ENCODE assay signal across 10 cellular contexts in genomic region chrX:40100141-40100536, GRCh38. TPM values are rescaled to one million over a fixed set of nuclear protein-coding genes. Genes with fewer than 3 reads are reported as not detected.
DNase-seq lines count a peak whose midpoint lies in the region; ATAC-seq lines count a peak whose summit lies in the region.
"Had no signal": no experiment of that assay in that cellular context is flagged by ENCODE, and none has a peak within 500 bp of the region (broad histone marks: within the 10 kb centered on the region; RNA-seq: fewer than 3 reads in every experiment).

No MANE protein-coding gene starts in this region.

- peak overlapping the region in 1 of 3 donors; percentile 35 for H3K27ac Mint-ChIP-seq in CD4-positive, CD25-positive, alpha-beta regulatory T cell
- H3K27ac Mint-ChIP-seq in naive B cell = peak overlapping the region in 5 of 6 donors; percentile 89 to 97 (median 96)

- H3K36me3 Mint-ChIP-seq in CD4-positive, CD25-positive, alpha-beta regulatory T cell = no peaks in the 10 kb centered on the region
- H3K36me3 Mint-ChIP-seq in naive B cell = no peaks in the 10 kb centered on the region

- peaks cover 12% of the 10 kb centered on the region for H3K4me1 ChIP-seq in CD4-positive, CD25-positive, alpha-beta regulatory T cell (ENCODE audit: control insufficient read depth, insufficient read depth, low read length, poor library complexity, severe bottlenecking)
- H3K4me1 ChIP-seq in HUES48 (ENCODE audit: control insufficient read depth, insufficient read depth, low read length) = peaks cover 30% of the 10 kb centered on the region
- H3K4me1 ChIP-seq in adipocyte (ENCODE audit: control insufficient read depth, insufficient read depth, low read length) = peaks cover 4% of the 10 kb centered on the region

- no peak overlapping the region for H3K4me3 ChIP-seq in CD4-positive, CD25-positive, alpha-beta regulatory T cell (ENCODE audit: low read depth, low read length)
- H3K4me3 ChIP-seq in HUES48 (ENCODE audit: low read depth, low read length) = peak overlapping the region; percentile 30; the same call in 1 of the 2 replicates
- H3K4me3 ChIP-seq in adipocyte (ENCODE audit: low read length) = no peak overlapping the region
- H3K4me3 ChIP-seq: left lung had no signal

- DNase-seq in CD4-positive, CD25-positive, alpha-beta regulatory T cell = no peak
- DNase-seq in adipocyte (ENCODE audit: low read depth) (peak; percentile 40), naive B cell (no peak), NCI-H1694 (lab: John Stamatoyannopoulos, UW) (no peak), GM19240 (ENCODE audit: insufficient read length, low spot score) (no peak), DMS114 treated with DMSO at 0.1 percent for 48 hours (lab: John Stamatoyannopoulos, UW; ENCODE audit: unreplicated experiment) (no peak), NCI-H526 treated with DMSO at 0.1 percent for 48 hours (lab: John Stamatoyannopoulos, UW) (no peak)

- no peaks in the 10 kb centered on the region for H3K36me3 ChIP-seq in CD4-positive, CD25-positive, alpha-beta regulatory T cell (ENCODE audit: control insufficient read depth, insufficient read depth, low read length)
- H3K36me3 ChIP-seq in HUES48 (ENCODE audit: control insufficient read depth, insufficient read depth, low read length) (no peaks in the 10 kb centered on the region), adipocyte (ENCODE audit: control insufficient read depth, insufficient read depth, low read length, severe bottlenecking) (no peaks in the 10 kb centered on the region)
- H3K36me3 ChIP-seq: left lung had no signal

- ATAC-seq in CD4-positive, CD25-positive, alpha-beta regulatory T cell (ENCODE audit: low read depth in 2 of 2) = no peak
- no peak for ATAC-seq in naive B cell (ENCODE audit: low read depth in 2 of 2)
- ATAC-seq: left lung had no signal

- H3K9ac ChIP-seq in HUES48 (ENCODE audit: low read depth, low read length) (no peak overlapping the region), adipocyte (ENCODE audit: low read length) (no peak overlapping the region)

- no peaks in the 10 kb centered on the region for H3K9me3 ChIP-seq in CD4-positive, CD25-positive, alpha-beta regulatory T cell (ENCODE audit: control insufficient read depth in 2 of 2, low read length in 2 of 2)
- H3K9me3 ChIP-seq in HUES48 (ENCODE audit: control insufficient read depth, insufficient read depth, low read length) = 0 out of 2 replicates have a peak, but pooled peaks cover 5% of the 10 kb centered on the region
- no peaks in the 10 kb centered on the region for H3K9me3 ChIP-seq in adipocyte (ENCODE audit: control insufficient read depth, low read length)
- H3K9me3 ChIP-seq: left lung had no signal

- H3K27ac ChIP-seq in CD4-positive, CD25-positive, alpha-beta regulatory T cell (ENCODE audit: insufficient read depth, low read length, poor library complexity, severe bottlenecking) = no peak overlapping the region
- no peak overlapping the region for H3K27ac ChIP-seq in HUES48 (ENCODE audit: low read depth, low read length)
- H3K27ac ChIP-seq: left lung had no signal

- peaks cover 0 to 2% (median 0%) of the 10 kb centered on the region in 7 donors for H3K9me3 Mint-ChIP-seq in CD4-positive, CD25-positive, alpha-beta regulatory T cell
- H3K9me3 Mint-ChIP-seq in naive B cell = peaks cover 0 to 3% (median 0%) of the 10 kb centered on the region in 7 donors
- H3K9me3 Mint-ChIP-seq: central memory CD8-positive, alpha-beta T cell had no signal

- peaks cover 4% of the 10 kb centered on the region for H3K27me3 Mint-ChIP-seq in CD4-positive, CD25-positive, alpha-beta regulatory T cell
- no peaks in the 10 kb centered on the region for H3K27me3 Mint-ChIP-seq in naive B cell
- H3K27me3 Mint-ChIP-seq: central memory CD8-positive, alpha-beta T cell had no signal

- H3K4me1 Mint-ChIP-seq in CD4-positive, CD25-positive, alpha-beta regulatory T cell = peaks cover 0 to 15% (median 10%) of the 10 kb centered on the region in 4 donors
- peaks cover 8 to 27% (median 13%) of the 10 kb centered on the region in 3 donors for H3K4me1 Mint-ChIP-seq in naive B cell

- H3K4me3 Mint-ChIP-seq in CD4-positive, CD25-positive, alpha-beta regulatory T cell = peak overlapping the region; percentile 21 to 98 (median 79)
- H3K4me3 Mint-ChIP-seq in naive B cell = peak overlapping the region; percentile 73 to 97 (median 90)

- H3K27me3 ChIP-seq in CD4-positive, CD25-positive, alpha-beta regulatory T cell (ENCODE audit: control insufficient read depth, insufficient read depth, low read length) = no peaks in the 10 kb centered on the region
- H3K27me3 ChIP-seq in HUES48 (ENCODE audit: control insufficient read depth, insufficient read depth, low read length) = peaks cover 56% of the 10 kb centered on the region
- peaks cover 13% of the 10 kb centered on the region for H3K27me3 ChIP-seq in adipocyte (replicated peaks; ENCODE audit: control insufficient read depth, insufficient read depth, low read length)

RNA-seq across cellular contexts. Expression of gene BCOR, which starts 2.4 kb away (rescaled TPM):
- total RNA-seq in CD4-positive, CD25-positive, alpha-beta regulatory T cell = 38.0 TPM
- polyA plus RNA-seq in CD4-positive, CD25-positive, alpha-beta regulatory T cell = 1 to 10 TPM; 2.5 to 5.3 (median 3.2) TPM
- 10 to 100 TPM in 2 of 6 donors, 1 to 10 TPM in 4; 3.4 to 15.5 (median 7.8) TPM for polyA plus RNA-seq in naive B cell (ENCODE audit: low read depth in 6 of 6)
